Comparison of ENCODE assay signal across 3 cellular contexts in the genomic region with DNA sequence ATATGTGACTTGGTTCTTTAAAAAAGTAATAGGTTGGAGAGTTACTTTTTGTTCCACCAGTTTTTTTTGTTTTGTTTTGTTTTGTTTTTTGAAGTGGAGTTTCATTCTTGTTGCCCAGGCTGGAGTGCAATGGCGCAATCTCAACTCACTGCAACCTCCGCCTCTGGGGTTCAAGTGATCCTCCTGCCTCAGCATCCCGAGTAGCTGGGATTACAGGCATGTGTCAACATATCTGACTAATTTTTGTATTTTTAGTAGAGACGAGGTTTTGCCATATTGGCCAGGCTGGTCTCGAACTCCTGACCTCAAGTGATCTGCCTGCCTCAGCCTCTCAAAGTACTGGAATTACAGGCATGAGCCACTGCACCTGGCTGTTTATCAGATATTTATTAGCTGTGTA. TPM values are rescaled to one million over a fixed set of nuclear protein-coding genes. Genes with fewer than 3 reads are reported as not detected.
"Had no signal": no experiment of that assay in that cellular context is flagged by ENCODE, and none has a peak within 500 bp of the region (broad histone marks: within the 10 kb centered on the region; RNA-seq: fewer than 3 reads in every experiment).

No MANE protein-coding gene starts in this region.

RNA-seq across cellular contexts. Expression of a gene that starts 6.3 kb away (rescaled TPM):
- polyA plus RNA-seq: keratinocyte; mammary epithelial cell; naive thymus-derived CD8-positive, alpha-beta T cell had no signal
